2 cellular contexts compared by ENCODE assay signal in genomic region chr1:185886046-185886445, GRCh38.
"Had no signal": no experiment of that assay in that cellular context is flagged by ENCODE, and none has a peak within 500 bp of the region (broad histone marks: within the 10 kb centered on the region; RNA-seq: fewer than 3 reads in every experiment).

No MANE protein-coding gene starts in this region.

- DNase-seq: GDM1, GF-D8 had no signal
